15 cellular contexts compared by ENCODE assay signal in the genomic region with DNA sequence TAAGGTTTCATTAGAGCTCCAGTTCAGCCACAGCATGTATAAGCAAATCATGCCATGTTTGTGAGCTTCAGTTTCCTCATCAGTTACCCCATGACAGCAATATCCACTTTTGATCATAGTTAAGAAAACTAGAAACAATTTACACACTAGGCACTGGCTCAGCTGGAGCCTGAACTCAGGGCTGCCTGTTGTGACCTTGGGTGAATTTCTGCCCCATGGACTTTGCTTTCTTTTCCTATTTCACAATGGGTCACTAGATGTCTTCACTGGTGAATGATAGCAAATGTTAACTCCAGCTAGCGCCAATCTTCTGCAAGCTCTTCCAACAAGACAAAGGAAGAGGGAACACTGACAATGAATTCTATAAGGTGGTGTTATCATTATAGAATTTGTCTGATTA.
A peak's percentile ranks its signal among the peaks of the same experiment; 100 is the strongest.
DNase-seq lines count a peak whose midpoint lies in the region; ATAC-seq, FAIRE-seq and TF ChIP-seq lines count a peak whose summit lies in the region.
"Had no signal": no experiment of that assay in that cellular context is flagged by ENCODE, and none has a peak within 500 bp of the region (broad histone marks: within the 10 kb centered on the region; RNA-seq: fewer than 3 reads in every experiment).

No MANE protein-coding gene starts in this region.

- no peaks in the 10 kb centered on the region for H3K9me3 ChIP-seq in right lobe of liver

- CTCF ChIA-PET in WTC11 (lab: Charles Lee): no interaction called here

- H3K27me3 Mint-ChIP-seq in WTC11 (ENCODE audit: low read depth): no peaks in the 10 kb centered on the region; the same call in 1 of the 2 replicates
- H3K27me3 Mint-ChIP-seq: CD4-positive, alpha-beta memory T cell had no signal

- no peak overlapping the region for H3K27ac Mint-ChIP-seq in WTC11
- H3K27ac Mint-ChIP-seq: CD4-positive, alpha-beta memory T cell had no signal

- WGBS in right lobe of liver (ENCODE audit: insufficient coverage, low coverage, low lambda C conversion rate, missing lambda C conversion rate): 50% methylated on average over 1 of the region's 1 CpG

- H3K4me3 ChIP-seq in right lobe of liver: no peak overlapping the region

- DNase-seq in WTC11 (ENCODE audit: low spot score): no peak
- peak; percentile 66 for DNase-seq in left lobe of liver (ENCODE audit: low spot score)
- DNase-seq in right lobe of liver: peak in 2 of 3 donors; percentile 31 to 73
- DNase-seq in GM12892 (ENCODE audit: insufficient read length): no peak
- DNase-seq in RCC 7860 (ENCODE audit: low spot score): no peak
- DNase-seq: C1 segment of cervical spinal cord; CD4-positive, alpha-beta memory T cell; COR-L47; DMS153; DND-41; GOT3; H7; HCEC 1CT had no signal

- TF ChIP-seq POLR2A in right lobe of liver (IDR thresholded peaks at IDR 0.05) (no peak), GM12892 (IDR thresholded peaks at IDR 0.05; ENCODE audit: low read depth, low read length) (no peak)

- no peaks in the 10 kb centered on the region for H3K36me3 ChIP-seq in right lobe of liver

- no peak overlapping the region for H3K27ac ChIP-seq in right lobe of liver

- H3K4me1 Mint-ChIP-seq in WTC11: peaks cover 10% of the 10 kb centered on the region
- H3K4me1 Mint-ChIP-seq: CD4-positive, alpha-beta memory T cell had no signal

- no peaks in the 10 kb centered on the region for H3K27me3 ChIP-seq in right lobe of liver

- TF ChIP-seq CTCF in WTC11 (IDR thresholded peaks at IDR 0.05): no peak
- no peak for TF ChIP-seq CTCF in right lobe of liver (IDR thresholded peaks at IDR 0.05)

- H3K9me3 Mint-ChIP-seq in WTC11: peaks cover 33% of the 10 kb centered on the region

- peaks cover 0 to 13% (median 0%) of the 10 kb centered on the region in 4 donors for H3K4me1 ChIP-seq in right lobe of liver

- POLR2A ChIA-PET in WTC11 (lab: Charles Lee): no interaction called here

- H3K4me3 Mint-ChIP-seq in WTC11: no peak overlapping the region
- H3K4me3 Mint-ChIP-seq: CD4-positive, alpha-beta memory T cell had no signal

- H3K36me3 Mint-ChIP-seq in WTC11: peaks cover 19% of the 10 kb centered on the region

- no peak for FAIRE-seq in GM12892 (lab: Jason Lieb, UNC)
- FAIRE-seq in RCC 7860 (lab: Jason Lieb, UNC): no peak
- FAIRE-seq: G401.6 had no signal

- intact Hi-C loops in right lobe of liver (cut with DNase I): no loop called here

- ATAC-seq in WTC11 (no peak), left lobe of liver (peak; percentile 97), right lobe of liver (peak; percentile 96 to 99 (median 97)), GM18870 (IDR thresholded peaks at IDR 0.05; ENCODE audit: unreplicated experiment) (no peak)

TF ChIP-seq in WTC11, 78 proteins besides CTCF, POLR2A, EP300 and RAD21:
- TF ChIP-seq GABPB1 (CRISPR knock-in tag; IDR thresholded peaks at IDR 0.05) (0 out of 2 replicates have a peak, but pooled peaks have one; percentile 22), ZBTB43 (CRISPR knock-in tag; IDR thresholded peaks at IDR 0.05) (no peak)

Comparison
In these comparisons a context has a peak if more than half of its experiments do, and no peak if none do; other contexts are left out.
1. ATAC-seq: peak in left lobe of liver (single experiment) and right lobe of liver (4 of 4); none in WTC11 (single experiment) and GM18870 (single experiment).
2. DNase-seq: peak in left lobe of liver (single experiment) and right lobe of liver (2 of 3); none in WTC11 (single experiment), GM12892 (single experiment) and RCC 7860 (single experiment).